ENCODE assay signal across 18 cellular contexts in the genomic region with DNA sequence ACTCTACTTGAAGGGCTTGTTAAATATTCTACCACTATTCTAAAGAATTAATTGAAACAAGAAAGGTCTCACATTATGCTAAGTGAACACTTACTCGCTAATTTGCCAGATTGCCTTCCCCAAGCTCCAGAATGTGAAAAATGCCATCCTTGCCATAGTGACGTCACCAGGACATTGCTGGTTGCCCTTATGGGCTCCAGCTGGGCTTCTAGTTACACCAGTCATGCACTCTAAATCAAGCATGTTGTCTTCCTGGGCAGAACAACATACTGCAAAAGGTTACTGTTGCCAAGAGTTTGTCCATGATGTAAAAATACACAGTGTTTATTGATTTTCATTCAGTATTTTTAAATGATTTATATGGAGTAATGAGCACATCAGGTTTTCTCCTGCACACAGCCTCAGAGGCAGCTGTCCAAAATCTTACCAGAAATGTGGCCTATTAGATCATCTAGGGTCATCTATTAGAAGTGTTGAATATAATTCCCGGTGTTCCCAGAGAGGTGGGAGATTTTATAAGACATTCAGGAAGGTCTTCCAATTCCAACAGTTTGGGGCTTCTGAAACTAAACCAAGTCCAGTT.
DNase-seq lines count a peak whose midpoint lies in the region; ATAC-seq, FAIRE-seq and TF ChIP-seq lines count a peak whose summit lies in the region.
"Had no signal": no experiment of that assay in that cellular context is flagged by ENCODE, and none has a peak within 500 bp of the region (broad histone marks: within the 10 kb centered on the region; RNA-seq: fewer than 3 reads in every experiment).

No MANE protein-coding gene starts in this region.

- no peak overlapping the region for H4K8ac ChIP-seq in mesendoderm (ENCODE audit: low read depth, low read length)

- H2BK5ac ChIP-seq in mesendoderm (ENCODE audit: low read length): no peak overlapping the region

- H2AFZ ChIP-seq in K562 (ENCODE audit: low read depth, low read length): no peak overlapping the region
- H2AFZ ChIP-seq: PC-9 had no signal

- no peaks in the 10 kb centered on the region for H3K9me3 ChIP-seq in K562 (replicated peaks; ENCODE audit: control insufficient read depth, insufficient read depth, low read depth, low read length)
- H3K9me3 ChIP-seq in Peyer's patch: no peaks in the 10 kb centered on the region
- H3K9me3 ChIP-seq: heart right ventricle, stomach had no signal

- H3K9me1 ChIP-seq in K562 (ENCODE audit: control insufficient read depth, insufficient read depth, low read length): no peaks in the 10 kb centered on the region

- H4K20me1 ChIP-seq in K562 (replicated peaks; ENCODE audit: control insufficient read depth, insufficient read depth, low read length): no peaks in the 10 kb centered on the region

- ATAC-seq in K562: no peak
- ATAC-seq in HG02763 (IDR thresholded peaks at IDR 0.05; ENCODE audit: unreplicated experiment): no peak
- ATAC-seq in HG03378 (IDR thresholded peaks at IDR 0.05; ENCODE audit: unreplicated experiment): no peak
- ATAC-seq: heart right ventricle, left ventricle myocardium superior, sciatic nerve had no signal

- in situ Hi-C loops in K562 (cut with MboI): no loop called here

- H3K4me1 ChIP-seq in K562 (replicated peaks in 1 of 2; ENCODE audit: control insufficient read depth in 2 of 2, insufficient read depth in 2 of 2, low read length in 2 of 2): no peaks in the 10 kb centered on the region
- H3K4me1 ChIP-seq in mesendoderm (ENCODE audit: control insufficient read depth, low read depth, low read length): no peaks in the 10 kb centered on the region
- H3K4me1 ChIP-seq in Peyer's patch: no peaks in the 10 kb centered on the region

- H2AK5ac ChIP-seq in mesendoderm (ENCODE audit: low read length): no peak overlapping the region

- H3K79me2 ChIP-seq in K562 (ENCODE audit: control insufficient read depth, insufficient read depth, low read length) (no peaks in the 10 kb centered on the region), mesendoderm (ENCODE audit: control insufficient read depth, insufficient read depth, low read length) (no peaks in the 10 kb centered on the region)

- no peak for TF ChIP-seq RAD21 in K562 (CRISPR knock-in tag; conservative IDR thresholded peaks at IDR 0.05 in 1 of 2, IDR thresholded peaks at IDR 0.05 in 1 of 2)

- H3K4me2 ChIP-seq in K562 (ENCODE audit: insufficient read depth, low read length): no peak overlapping the region
- no peak overlapping the region for H3K4me2 ChIP-seq in mesendoderm (ENCODE audit: low read length)
- H3K4me2 ChIP-seq: PC-9 had no signal

- no peak for TF ChIP-seq EP300 in K562 (IDR thresholded peaks at IDR 0.05; ENCODE audit: low read length)

- no peak overlapping the region for H3K56ac ChIP-seq in mesendoderm (ENCODE audit: low read length)

- H3K36me3 ChIP-seq in K562 (ENCODE audit: control insufficient read depth, insufficient read depth, low read length): no peaks in the 10 kb centered on the region
- no peaks in the 10 kb centered on the region for H3K36me3 ChIP-seq in mesendoderm (ENCODE audit: control insufficient read depth, insufficient read depth, low read length)
- no peaks in the 10 kb centered on the region for H3K36me3 ChIP-seq in Peyer's patch
- H3K36me3 ChIP-seq: heart right ventricle, stomach had no signal

- FAIRE-seq in K562 (lab: Jason Lieb, UNC): no peak

- POLR2A ChIA-PET in K562 (lab: Yijun Ruan, JAX): no interaction called here

- H3K9ac ChIP-seq in K562 (ENCODE audit: insufficient read depth in 1 of 2, low read depth in 2 of 2, low read length in 2 of 2) (no peak overlapping the region), mesendoderm (ENCODE audit: low read length) (no peak overlapping the region)

- no peak for TF ChIP-seq CTCF in K562 (IDR thresholded peaks at IDR 0.05 in 2 of 3, conservative IDR thresholded peaks at IDR 0.05 in 1 of 3; ENCODE audit: insufficient read depth in 2 of 3, low read depth in 1 of 3, low read length in 3 of 3)
- no peak for TF ChIP-seq CTCF in Peyer's patch (IDR thresholded peaks at IDR 0.05)

- H3K18ac ChIP-seq in mesendoderm (ENCODE audit: low read length): no peak overlapping the region

- no peak overlapping the region for H3K23ac ChIP-seq in mesendoderm (ENCODE audit: low read length)

- H2BK15ac ChIP-seq in mesendoderm (replicated peaks; ENCODE audit: low read depth): no peak overlapping the region

- no peak overlapping the region for H4K5ac ChIP-seq in mesendoderm (ENCODE audit: low read length)

- CTCF ChIA-PET in K562 (lab: Yijun Ruan, JAX; ENCODE audit: low intra/inter-chr PET ratio): no interaction called here

- H3K4ac ChIP-seq in mesendoderm (ENCODE audit: low read depth, low read length): no peak overlapping the region

- H3K27me3 ChIP-seq in K562 (ENCODE audit: control insufficient read depth in 2 of 2, insufficient read depth in 2 of 2, low read length in 2 of 2) (peaks cover 0 to 5% of the 10 kb centered on the region in 2 experiments; a peak in 3 of 5 replicates), mesendoderm (ENCODE audit: insufficient read depth, low read length, poor library complexity) (no peaks in the 10 kb centered on the region), Peyer's patch (no peaks in the 10 kb centered on the region)
- H3K27me3 ChIP-seq: heart right ventricle, stomach had no signal

- intact Hi-C loops in K562 (cut with micrococcal nuclease): no loop called here

- TF ChIP-seq POLR2A in K562 (conservative IDR thresholded peaks at IDR 0.05) (no peak), Peyer's patch (IDR thresholded peaks at IDR 0.05) (no peak)

- H3K4me3 ChIP-seq in K562 (no peak overlapping the region), mesendoderm (ENCODE audit: low read length) (no peak overlapping the region), Peyer's patch (no peak overlapping the region)
- H3K4me3 ChIP-seq: heart right ventricle, PC-9, stomach had no signal

- no peaks in the 10 kb centered on the region for H3K79me1 ChIP-seq in mesendoderm (ENCODE audit: low read length)

- DNase-seq in EL (peak; percentile 72), NCI-H1436 treated with DMSO at 0.1 percent for 48 hours (lab: John Stamatoyannopoulos, UW) (peak; percentile 45), K562 (ENCODE audit: extremely low read depth in 1 of 4, low spot score in 3 of 4) (no peak), mesendoderm (peak; percentile 77), NOMO-1 treated with DMSO at 0.1 percent for 48 hours (lab: John Stamatoyannopoulos, UW; ENCODE audit: unreplicated experiment) (no peak), Peyer's patch (no peak)
- DNase-seq: activated CD4-positive, alpha-beta T cell treated with anti-CD3 and anti-CD28 coated beads for 4 hours; aorta; CD4-positive, alpha-beta T cell; effector memory CD4-positive, alpha-beta T cell; heart right ventricle; left ventricle myocardium superior; nephron progenitor cell; PC-9; stomach had no signal

- no peak overlapping the region for H2BK120ac ChIP-seq in mesendoderm (ENCODE audit: low read depth, low read length)

- H3K27ac ChIP-seq in K562 (ENCODE audit: extremely low read depth, low read depth, low read length) (no peak overlapping the region), mesendoderm (ENCODE audit: low read depth, low read length) (no peak overlapping the region), Peyer's patch (no peak overlapping the region)
- H3K27ac ChIP-seq: heart right ventricle, PC-9, stomach had no signal

- 16% methylated on average over 3 of the region's 3 CpGs for WGBS in K562 (ENCODE audit: insufficient coverage, low coverage, missing lambda C conversion rate)
- no CpG with 5 or more reads among the region's 3 CpGs for WGBS in mesendoderm (ENCODE audit: extremely low coverage, insufficient coverage, low lambda C conversion rate)

- BruUV-seq in K562 (replicated peaks; lab: Mats Ljungman, UMichigan): no TSS peak

TF ChIP-seq in K562, 482 proteins besides CTCF, POLR2A, EP300 and RAD21:
- TF ChIP-seq MED1 (CRISPR knock-in tag; IDR thresholded peaks at IDR 0.05; ENCODE audit: borderline replicate concordance) (no peak), ATF1 (CRISPR knock-in tag; IDR thresholded peaks at IDR 0.05) (no peak), ATF1 (tag; IDR thresholded peaks at IDR 0.05) (0 out of 2 replicates have a peak, but pooled peaks have one; percentile 17), ATF3 (IDR thresholded peaks at IDR 0.05) (0 out of 2 replicates have a peak, but pooled peaks have one; percentile 16), ATF3 (CRISPR knock-in tag; conservative IDR thresholded peaks at IDR 0.05) (no peak), ZNF174 (CRISPR knock-in tag; IDR thresholded peaks at IDR 0.05) (no peak), CREM (IDR thresholded peaks at IDR 0.05; ENCODE audit: low read depth) (peak; percentile 41; the same call in 1 of the 2 replicates)

Comparison
In these comparisons a context has a peak if more than half of its experiments do, and no peak if none do; other contexts are left out.
1. DNase-seq: peak in EL (single experiment), NCI-H1436 treated with DMSO at 0.1 percent for 48 hours (single experiment) and mesendoderm (single experiment); none in K562 (0 of 4), NOMO-1 treated with DMSO at 0.1 percent for 48 hours (single experiment) and Peyer's patch (0 of 3).